ENCODE assay signal across 1 cellular context in the genomic region with DNA sequence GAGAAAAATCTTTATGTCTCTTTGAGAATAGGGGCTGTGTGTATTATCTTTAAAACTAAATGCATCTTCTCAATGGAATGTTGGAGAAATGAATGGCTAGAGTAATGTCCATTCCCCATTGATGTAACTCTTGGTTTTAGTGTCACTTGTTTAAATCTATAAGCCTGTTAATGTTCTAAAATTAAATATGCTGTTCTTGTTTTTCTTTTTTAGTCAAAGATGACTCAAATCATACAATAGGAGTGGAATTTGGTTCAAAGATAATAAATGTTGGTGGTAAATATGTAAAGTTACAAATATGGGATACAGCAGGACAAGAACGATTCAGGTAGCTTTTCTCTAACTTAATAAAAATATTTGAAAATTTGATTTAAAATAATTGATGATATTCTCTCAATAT.
A peak's percentile ranks its signal among the peaks of the same experiment; 100 is the strongest.
TF ChIP-seq lines count a peak whose summit lies in the region.

No MANE protein-coding gene starts in this region.

TF ChIP-seq in GM12878, 131 proteins besides CTCF, POLR2A, EP300 and RAD21:
- TF ChIP-seq JUNB (IDR thresholded peaks at IDR 0.05) (peak; percentile 81), RUNX3 (IDR thresholded peaks at IDR 0.05; ENCODE audit: low read length) (peak; percentile 12; the same call in 1 of the 2 replicates), CHD1 (IDR thresholded peaks at IDR 0.05; ENCODE audit: low read depth, low read length) (no peak), NFIC (IDR thresholded peaks at IDR 0.05; ENCODE audit: low read depth, low read length) (peak; percentile 59; the same call in 1 of the 2 replicates), MEF2A (IDR thresholded peaks at IDR 0.05; ENCODE audit: insufficient read depth, low read depth, low read length) (0 out of 2 replicates have a peak, but pooled peaks have one; percentile 17), RB1 (IDR thresholded peaks at IDR 0.05; ENCODE audit: borderline replicate concordance) (no peak)
TF ChIP-seq in GM12878: peak in this region for 4.
